Comparison of ENCODE assay signal across 1 cellular context in genomic region chr19:43902399-43902798, GRCh38.
TF ChIP-seq lines count a peak whose summit lies in the region.

No MANE protein-coding gene starts in this region.

TF ChIP-seq in HepG2, 621 proteins besides CTCF, POLR2A, EP300 and RAD21:
- TF ChIP-seq CREB3 (CRISPR knock-in tag; IDR thresholded peaks at IDR 0.05) (no peak), MIXL1 (CRISPR knock-in tag; IDR thresholded peaks at IDR 0.05) (no peak), ZBTB39 (CRISPR knock-in tag; IDR thresholded peaks at IDR 0.05) (no peak), ZNF775 (CRISPR knock-in tag; IDR thresholded peaks at IDR 0.05; ENCODE audit: borderline replicate concordance) (no peak), DNMT1 (CRISPR knock-in tag; IDR thresholded peaks at IDR 0.05) (no peak), ZNF562 (CRISPR knock-in tag; IDR thresholded peaks at IDR 0.05; ENCODE audit: borderline replicate concordance) (no peak), STAT5B (CRISPR knock-in tag; IDR thresholded peaks at IDR 0.05) (no peak), ZNF431 (CRISPR knock-in tag; IDR thresholded peaks at IDR 0.05; ENCODE audit: borderline replicate concordance, low read depth) (no peak), ZNF747 (CRISPR knock-in tag; IDR thresholded peaks at IDR 0.05; ENCODE audit: borderline replicate concordance) (no peak), THAP11 (CRISPR knock-in tag; IDR thresholded peaks at IDR 0.05) (no peak), THAP9 (CRISPR knock-in tag; IDR thresholded peaks at IDR 0.05; ENCODE audit: borderline replicate concordance) (no peak), ZNF7 (CRISPR knock-in tag; IDR thresholded peaks at IDR 0.05) (no peak), ZNF577 (CRISPR knock-in tag; IDR thresholded peaks at IDR 0.05; ENCODE audit: borderline replicate concordance, low read depth) (no peak), ZNF660 (CRISPR knock-in tag; IDR thresholded peaks at IDR 0.05; ENCODE audit: borderline replicate concordance, low read depth) (no peak), ZNF331 (CRISPR knock-in tag; IDR thresholded peaks at IDR 0.05) (no peak)
